Comparison of ENCODE assay signal across 22 cellular contexts in the genomic region with DNA sequence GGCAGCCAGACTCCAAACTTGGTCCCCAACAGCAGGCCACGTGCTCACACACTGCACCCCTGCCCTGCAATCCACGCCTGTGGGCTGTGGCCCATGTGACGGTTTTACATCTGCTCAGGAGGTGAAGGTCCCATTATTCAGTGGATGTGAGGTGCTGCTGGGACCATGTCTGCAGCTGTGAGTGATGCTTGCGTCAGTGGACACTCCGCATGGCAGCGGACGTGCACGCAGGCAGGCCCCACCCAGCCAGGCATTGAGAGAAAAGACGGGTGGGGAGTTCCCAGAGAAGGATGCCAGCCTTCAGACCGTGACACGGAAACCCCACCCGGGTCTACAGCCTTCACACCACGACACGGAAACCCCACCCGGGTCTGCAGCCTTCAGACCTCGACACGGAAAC.
DNase-seq lines count a peak whose midpoint lies in the region; ATAC-seq and TF ChIP-seq lines count a peak whose summit lies in the region.
"Had no signal": no experiment of that assay in that cellular context is flagged by ENCODE, and none has a peak within 500 bp of the region (broad histone marks: within the 10 kb centered on the region; RNA-seq: fewer than 3 reads in every experiment).

No MANE protein-coding gene starts in this region.

- no peaks in the 10 kb centered on the region for H3K36me3 ChIP-seq in BLaER1 treated with 17β-estradiol and CSF1 and Interleukin-3, amounts not matched to agents 10 nM and 100 nM
- H3K36me3 ChIP-seq in uterus = no peaks in the 10 kb centered on the region
- H3K36me3 ChIP-seq in upper lobe of right lung = no peaks in the 10 kb centered on the region

- H3K4me1 ChIP-seq in BLaER1 treated with 17β-estradiol and CSF1 and Interleukin-3, amounts not matched to agents 10 nM and 100 nM = peaks cover 9 to 58% (median 42%) of the 10 kb centered on the region in 10 experiments
- no peaks in the 10 kb centered on the region for H3K4me1 ChIP-seq in uterus
- no peaks in the 10 kb centered on the region for H3K4me1 ChIP-seq in upper lobe of right lung

- no peaks in the 10 kb centered on the region for H3K36me3 Mint-ChIP-seq in activated B cell treated with CpG ODN at 0.5 μM for 24 hours (ENCODE audit: low read depth)
- peaks cover 21% of the 10 kb centered on the region for H3K36me3 Mint-ChIP-seq in glutamatergic neuron (ENCODE audit: unreplicated experiment)
- H3K36me3 Mint-ChIP-seq in stimulated activated naive B cell treated with anti-CD40 and anti-IgM and Interleukin-4, amounts not matched to agents 10 μg/mL and 1 μg/mL and 100 μg/mL, for 72 hours = peaks cover 0 to 10% of the 10 kb centered on the region in 2 donors
- H3K36me3 Mint-ChIP-seq: CD14-positive monocyte had no signal

- H3K9me3 Mint-ChIP-seq in activated B cell treated with CpG ODN at 0.5 μM for 24 hours (no peaks in the 10 kb centered on the region), glutamatergic neuron (ENCODE audit: unreplicated experiment) (peaks cover 11% of the 10 kb centered on the region)
- peaks cover 6 to 10% of the 10 kb centered on the region in 2 donors for H3K9me3 Mint-ChIP-seq in stimulated activated naive B cell treated with anti-CD40 and anti-IgM and Interleukin-4, amounts not matched to agents 10 μg/mL and 1 μg/mL and 100 μg/mL, for 72 hours

- H3K27ac ChIP-seq in BLaER1 treated with 17β-estradiol and CSF1 and Interleukin-3, amounts not matched to agents 10 nM and 100 nM = peak overlapping the region in 3 of 11 experiments; percentile 19 to 61 (median 51); a peak in 4 of 22 replicates
- no peak overlapping the region for H3K27ac ChIP-seq in uterus
- H3K27ac ChIP-seq in upper lobe of right lung = no peak overlapping the region
- H3K27ac ChIP-seq: HL-60, RWPE1 had no signal

- intact Hi-C loops in activated B cell treated with CpG ODN at 0.5 μM for 24 hours (cut with micrococcal nuclease) (no loop called here), uterus (cut with DNase I; ENCODE audit: low total_unique reads) (no loop called here), upper lobe of right lung (cut with DNase I) (no loop called here)

- no peak for TF ChIP-seq POLR2A in uterus (IDR thresholded peaks at IDR 0.05)

- H3K4me3 Mint-ChIP-seq in activated B cell treated with CpG ODN at 0.5 μM for 24 hours (no peak overlapping the region), glutamatergic neuron (ENCODE audit: unreplicated experiment) (no peak overlapping the region)
- H3K4me3 Mint-ChIP-seq in stimulated activated naive B cell treated with anti-CD40 and anti-IgM and Interleukin-4, amounts not matched to agents 10 μg/mL and 1 μg/mL and 100 μg/mL, for 72 hours = no peak overlapping the region
- H3K4me3 Mint-ChIP-seq: CD14-positive monocyte, IgD-negative memory B cell had no signal

- CTCF ChIA-PET in activated B cell treated with CpG ODN at 0.5 μM for 24 hours (lab: Charles Lee) = no interaction called here

- H3K9me3 ChIP-seq in BLaER1 treated with 17β-estradiol and CSF1 and Interleukin-3, amounts not matched to agents 10 nM and 100 nM (replicated peaks in 1 of 11) = peaks cover 0 to 8% (median 0%) of the 10 kb centered on the region in 11 experiments; a peak in 4 of 22 replicates
- no peaks in the 10 kb centered on the region for H3K9me3 ChIP-seq in uterus
- H3K9me3 ChIP-seq in upper lobe of right lung = no peaks in the 10 kb centered on the region

- peak overlapping the region in 1 of 11 experiments; percentile 38; a peak in 1 of 22 replicates for H3K9ac ChIP-seq in BLaER1 treated with 17β-estradiol and CSF1 and Interleukin-3, amounts not matched to agents 10 nM and 100 nM

- H3K4me1 Mint-ChIP-seq in activated B cell treated with CpG ODN at 0.5 μM for 24 hours = peaks cover 7% of the 10 kb centered on the region
- no peaks in the 10 kb centered on the region for H3K4me1 Mint-ChIP-seq in glutamatergic neuron (ENCODE audit: low read depth, unreplicated experiment)
- H3K4me1 Mint-ChIP-seq in stimulated activated naive B cell treated with anti-CD40 and anti-IgM and Interleukin-4, amounts not matched to agents 10 μg/mL and 1 μg/mL and 100 μg/mL, for 72 hours = peaks cover 6 to 11% of the 10 kb centered on the region in 2 donors
- H3K4me1 Mint-ChIP-seq: CD14-positive monocyte had no signal

- H4K20me1 ChIP-seq in BLaER1 treated with 17β-estradiol and CSF1 and Interleukin-3, amounts not matched to agents 10 nM and 100 nM = peaks cover 0 to 10% (median 0%) of the 10 kb centered on the region in 11 experiments; a peak in 1 of 22 replicates

- POLR2A ChIA-PET in activated B cell treated with CpG ODN at 0.5 μM for 24 hours (lab: Charles Lee) = no interaction called here

- ATAC-seq in activated B cell treated with CpG ODN at 0.5 μM for 24 hours (ENCODE audit: low read depth) (peak; percentile 47), upper lobe of right lung (no peak)
- ATAC-seq in stimulated activated naive B cell treated with anti-CD40 and anti-IgM and Interleukin-4, amounts not matched to agents 10 μg/mL and 1 μg/mL and 100 μg/mL, for 72 hours (replicated peaks) = peak in 1 of 2 donors; percentile 42
- ATAC-seq: Panc1 had no signal

- H3K27ac Mint-ChIP-seq in activated B cell treated with CpG ODN at 0.5 μM for 24 hours = no peak overlapping the region
- peak overlapping the region; percentile 12 for H3K27ac Mint-ChIP-seq in glutamatergic neuron (ENCODE audit: unreplicated experiment)
- H3K27ac Mint-ChIP-seq in stimulated activated naive B cell treated with anti-CD40 and anti-IgM and Interleukin-4, amounts not matched to agents 10 μg/mL and 1 μg/mL and 100 μg/mL, for 72 hours = peak overlapping the region; percentile 34
- H3K27ac Mint-ChIP-seq: CD14-positive monocyte had no signal

- DNase-seq in activated B cell treated with CpG ODN at 0.5 μM for 24 hours = no peak
- DNase-seq in glutamatergic neuron = no peak
- DNase-seq in stimulated activated naive B cell treated with anti-CD40 and anti-IgM and Interleukin-4, amounts not matched to agents 10 μg/mL and 1 μg/mL and 100 μg/mL, for 72 hours = no peak
- DNase-seq in germinal center (ENCODE audit: low spot score) = no peak
- DNase-seq in uterus = no peak
- DNase-seq in upper lobe of right lung = no peak
- DNase-seq: AML-193, DMS153, DND-41, NCI-H1048, NCI-H1417, NCI-H1694, NCI-H2081, NCI-H2227 treated with DMSO at 0.1 percent for 48 hours, NCI-H526 treated with DMSO at 0.1 percent for 48 hours, SHP77 had no signal

- H3K4me2 ChIP-seq in BLaER1 treated with 17β-estradiol and CSF1 and Interleukin-3, amounts not matched to agents 10 nM and 100 nM = peak overlapping the region; percentile 52 to 82 (median 73)

- TF ChIP-seq CTCF in activated B cell treated with CpG ODN at 0.5 μM for 24 hours (IDR thresholded peaks at IDR 0.05) = no peak
- TF ChIP-seq CTCF in glutamatergic neuron (IDR thresholded peaks at IDR 0.05; ENCODE audit: partially characterized antibody, unreplicated experiment) = no peak
- TF ChIP-seq CTCF in uterus (IDR thresholded peaks at IDR 0.05) = no peak
- TF ChIP-seq CTCF in upper lobe of right lung (IDR thresholded peaks at IDR 0.05) = no peak

- H3K27me3 ChIP-seq in BLaER1 treated with 17β-estradiol and CSF1 and Interleukin-3, amounts not matched to agents 10 nM and 100 nM = peaks cover 5 to 25% (median 8%) of the 10 kb centered on the region in 11 experiments
- H3K27me3 ChIP-seq in uterus (no peaks in the 10 kb centered on the region), upper lobe of right lung (peaks cover 6% of the 10 kb centered on the region)

- peaks cover 4% of the 10 kb centered on the region for H3K27me3 Mint-ChIP-seq in activated B cell treated with CpG ODN at 0.5 μM for 24 hours
- peaks cover 14% of the 10 kb centered on the region for H3K27me3 Mint-ChIP-seq in glutamatergic neuron (ENCODE audit: unreplicated experiment)
- H3K27me3 Mint-ChIP-seq in stimulated activated naive B cell treated with anti-CD40 and anti-IgM and Interleukin-4, amounts not matched to agents 10 μg/mL and 1 μg/mL and 100 μg/mL, for 72 hours = peaks cover 11 to 25% of the 10 kb centered on the region in 2 donors

- no peak overlapping the region for H3K4me3 ChIP-seq in BLaER1 treated with 17β-estradiol and CSF1 and Interleukin-3, amounts not matched to agents 10 nM and 100 nM
- H3K4me3 ChIP-seq in uterus (no peak overlapping the region), upper lobe of right lung (no peak overlapping the region)
